In the genomic region with DNA sequence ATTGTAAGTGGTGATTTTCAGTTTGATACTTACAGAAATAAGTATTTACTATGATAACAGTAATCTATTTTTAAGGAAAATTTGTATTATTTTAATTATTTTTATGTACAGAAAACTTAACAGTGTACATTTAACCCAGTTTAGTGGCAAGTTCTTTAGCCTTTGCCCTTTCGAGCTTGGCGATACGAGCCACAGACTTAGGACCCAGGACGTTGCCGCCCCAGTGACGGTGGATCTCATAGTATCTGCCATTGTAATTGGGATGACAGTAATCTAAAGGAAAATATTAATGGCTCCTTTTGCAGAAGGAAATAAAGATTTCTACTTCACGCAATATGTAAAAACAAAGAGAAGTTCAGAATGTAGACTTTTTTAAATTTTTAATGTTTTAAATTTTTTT, we compare ENCODE assay signal across 26 cellular contexts. TPM values are rescaled to one million over a fixed set of nuclear protein-coding genes. Genes with fewer than 3 reads are reported as not detected.
DNase-seq lines count a peak whose midpoint lies in the region; ATAC-seq, FAIRE-seq and TF ChIP-seq lines count a peak whose summit lies in the region.
"Had no signal": no experiment of that assay in that cellular context is flagged by ENCODE, and none has a peak within 500 bp of the region (broad histone marks: within the 10 kb centered on the region; RNA-seq: fewer than 3 reads in every experiment).

No MANE protein-coding gene starts in this region.

- no peaks in the 10 kb centered on the region for H3K9me3 Mint-ChIP-seq in activated naive CD4-positive, alpha-beta T cell treated with anti-CD3 and anti-CD28 coated beads, Interleukin-2, amount 50 U/mL, for 24 hours
- H3K9me3 Mint-ChIP-seq in naive thymus-derived CD4-positive, alpha-beta T cell = no peaks in the 10 kb centered on the region
- H3K9me3 Mint-ChIP-seq: CD8-positive, alpha-beta memory T cell had no signal

- BruUV-seq in HepG2 (replicated peaks; lab: Mats Ljungman, UMichigan) = no TSS peak

- no peak for FAIRE-seq in HepG2 (lab: Jason Lieb, UNC)
- FAIRE-seq: A549, GM12878, GM12892, GM18507, GM19239 had no signal

- no peaks in the 10 kb centered on the region for H4K20me1 ChIP-seq in HepG2 (ENCODE audit: insufficient read depth, low read length)
- H4K20me1 ChIP-seq: BLaER1 treated with 17β-estradiol and CSF1 and Interleukin-3, amounts not matched to agents 10 nM and 100 nM had no signal

- TF ChIP-seq POLR2A in HepG2 (IDR thresholded peaks at IDR 0.05; ENCODE audit: insufficient read depth in 1 of 2, low read depth in 2 of 2, low read length in 2 of 2) (no peak), right lobe of liver (IDR thresholded peaks at IDR 0.05) (no peak)

- H3K27me3 Mint-ChIP-seq in activated naive CD4-positive, alpha-beta T cell treated with anti-CD3 and anti-CD28 coated beads, Interleukin-2, amount 50 U/mL, for 24 hours = no peaks in the 10 kb centered on the region
- H3K27me3 Mint-ChIP-seq in naive thymus-derived CD4-positive, alpha-beta T cell = peaks cover 0 to 3% (median 0%) of the 10 kb centered on the region in 5 donors
- H3K27me3 Mint-ChIP-seq: B cell; CD4-positive, alpha-beta T cell; CD8-positive, alpha-beta memory T cell had no signal

- TF ChIP-seq EP300 in HepG2 (IDR thresholded peaks at IDR 0.05; ENCODE audit: low read depth in 2 of 2, low read length in 2 of 2) (no peak), HepG2 (CRISPR knock-in tag; IDR thresholded peaks at IDR 0.05; ENCODE audit: borderline replicate concordance) (no peak)

- peaks cover 33% of the 10 kb centered on the region for H3K4me1 Mint-ChIP-seq in activated naive CD4-positive, alpha-beta T cell treated with anti-CD3 and anti-CD28 coated beads, Interleukin-2, amount 50 U/mL, for 24 hours
- peaks cover 5 to 46% (median 36%) of the 10 kb centered on the region in 7 donors for H3K4me1 Mint-ChIP-seq in naive thymus-derived CD4-positive, alpha-beta T cell

- no peak overlapping the region for H2AFZ ChIP-seq in HepG2 (ENCODE audit: low read length)

- H3K9ac ChIP-seq in HepG2 (ENCODE audit: insufficient read depth, low read depth, low read length) = no peak overlapping the region
- H3K9ac ChIP-seq: BLaER1 treated with 17β-estradiol and CSF1 and Interleukin-3, amounts not matched to agents 10 nM and 100 nM had no signal

- peak overlapping the region; percentile 72 for H3K27ac Mint-ChIP-seq in activated naive CD4-positive, alpha-beta T cell treated with anti-CD3 and anti-CD28 coated beads, Interleukin-2, amount 50 U/mL, for 24 hours
- H3K27ac Mint-ChIP-seq in naive thymus-derived CD4-positive, alpha-beta T cell = peak overlapping the region in 5 of 9 donors; percentile 57 to 96 (median 66)
- H3K27ac Mint-ChIP-seq: B cell; CD8-positive, alpha-beta memory T cell had no signal

- H3K27me3 ChIP-seq in HepG2 (ENCODE audit: control insufficient read depth in 1 of 2, insufficient read depth in 2 of 2, low read length in 2 of 2) (no peaks in the 10 kb centered on the region; a peak in 1 of 5 replicates), right lobe of liver (no peaks in the 10 kb centered on the region)
- H3K27me3 ChIP-seq in naive thymus-derived CD4-positive, alpha-beta T cell (ENCODE audit: control insufficient read depth in 2 of 2, insufficient read depth in 2 of 2, low read length in 2 of 2) = no peaks in the 10 kb centered on the region

- H3K4me1 ChIP-seq in HepG2 (ENCODE audit: insufficient read depth, low read length) (peaks cover 22% of the 10 kb centered on the region), right lobe of liver (no peaks in the 10 kb centered on the region)
- H3K4me1 ChIP-seq in naive thymus-derived CD4-positive, alpha-beta T cell (ENCODE audit: control insufficient read depth in 2 of 2, insufficient read depth in 2 of 2, low read length in 2 of 2) = peaks cover 19 to 36% of the 10 kb centered on the region in 2 donors
- H3K4me1 ChIP-seq: A549 had no signal

- TF ChIP-seq CTCF in HepG2 (CRISPR knock-in tag; IDR thresholded peaks at IDR 0.05) = no peak
- no peak for TF ChIP-seq CTCF in right lobe of liver (IDR thresholded peaks at IDR 0.05)

- H3K79me2 ChIP-seq in HepG2 (ENCODE audit: insufficient read depth, low read length) = no peaks in the 10 kb centered on the region

- H3K27ac ChIP-seq in HepG2 (ENCODE audit: extremely low read length, insufficient read depth, low read length) = no peak overlapping the region
- H3K27ac ChIP-seq in right lobe of liver = no peak overlapping the region
- no peak overlapping the region for H3K27ac ChIP-seq in naive thymus-derived CD4-positive, alpha-beta T cell (ENCODE audit: low read depth, low read length)
- H3K27ac ChIP-seq: 22Rv1; A549; BLaER1 treated with 17β-estradiol and CSF1 and Interleukin-3, amounts not matched to agents 10 nM and 100 nM; C4-2B had no signal

- no peaks in the 10 kb centered on the region for H3K36me3 ChIP-seq in HepG2 (replicated peaks in 1 of 2; ENCODE audit: control insufficient read depth in 1 of 2, insufficient read depth in 2 of 2, low read length in 2 of 2)
- H3K36me3 ChIP-seq in right lobe of liver = no peaks in the 10 kb centered on the region
- H3K36me3 ChIP-seq in naive thymus-derived CD4-positive, alpha-beta T cell (ENCODE audit: control insufficient read depth in 2 of 3, insufficient read depth in 3 of 3, low read length in 3 of 3) = no peaks in the 10 kb centered on the region

- no peaks in the 10 kb centered on the region for H3K9me3 ChIP-seq in HepG2 (ENCODE audit: low read length)
- no peaks in the 10 kb centered on the region for H3K9me3 ChIP-seq in right lobe of liver
- no peaks in the 10 kb centered on the region for H3K9me3 ChIP-seq in naive thymus-derived CD4-positive, alpha-beta T cell (ENCODE audit: control insufficient read depth in 2 of 3, low read length in 3 of 3)
- H3K9me3 ChIP-seq: A549; BLaER1 treated with 17β-estradiol and CSF1 and Interleukin-3, amounts not matched to agents 10 nM and 100 nM had no signal

- intact Hi-C loops in HepG2 (cut with micrococcal nuclease; ENCODE audit: unreplicated experiment) = no loop called here
- intact Hi-C loops in right lobe of liver (cut with DNase I) = no loop called here
- intact Hi-C loops in naive thymus-derived CD4-positive, alpha-beta T cell (cut with micrococcal nuclease) = no loop called here

- CTCF ChIA-PET in HepG2 (lab: Yijun Ruan, JAX; ENCODE audit: low intra/inter-chr PET ratio, low total read pairs) = no interaction called here
- CTCF ChIA-PET in naive thymus-derived CD4-positive, alpha-beta T cell (lab: Charles Lee) = no interaction called here

- no peak for DNase-seq in activated naive CD4-positive, alpha-beta T cell treated with anti-CD3 and anti-CD28 coated beads, Interleukin-2, amount 50 U/mL, for 16 hours
- DNase-seq in HepG2 (ENCODE audit: low spot score) (no peak), right lobe of liver (no peak)
- no peak for DNase-seq in naive thymus-derived CD4-positive, alpha-beta T cell
- DNase-seq: AML-193; CD4-positive, alpha-beta T cell; CD8-positive, alpha-beta memory T cell; COR-L47; DMS 273 treated with DMSO at 0.1 percent for 48 hours; DMS153; DMS53; DMS79; DND-41; EL; GDM1 had no signal

- in situ Hi-C loops in HepG2 (cut with HindIII; ENCODE audit: extremely low pct_ligation_motif_present, low pct_unique_long_range_greater_than_20kb) = loop anchor here (10.0 kb wide), 1 partner anchor 55 kb away; no protein-coding TSS in a partner anchor

- ATAC-seq in HepG2 = no peak
- ATAC-seq in right lobe of liver = no peak
- ATAC-seq in naive thymus-derived CD4-positive, alpha-beta T cell = no peak
- no peak for ATAC-seq in HG02973 (IDR thresholded peaks at IDR 0.05; ENCODE audit: unreplicated experiment)
- ATAC-seq: A549, GM12878 had no signal

- no peak overlapping the region for H3K4me3 Mint-ChIP-seq in activated naive CD4-positive, alpha-beta T cell treated with anti-CD3 and anti-CD28 coated beads, Interleukin-2, amount 50 U/mL, for 24 hours
- H3K4me3 Mint-ChIP-seq in naive thymus-derived CD4-positive, alpha-beta T cell = no peak overlapping the region
- H3K4me3 Mint-ChIP-seq: B cell; CD4-positive, alpha-beta T cell; CD8-positive, alpha-beta memory T cell had no signal

- H3K4me2 ChIP-seq in HepG2 (ENCODE audit: low read depth, low read length) = no peak overlapping the region
- H3K4me2 ChIP-seq: A549; BLaER1 treated with 17β-estradiol and CSF1 and Interleukin-3, amounts not matched to agents 10 nM and 100 nM had no signal

- 96% methylated on average over 7 of the region's 7 CpGs for WGBS in HepG2 (ENCODE audit: low lambda C conversion rate)
- WGBS in right lobe of liver (ENCODE audit: insufficient coverage, low coverage, low lambda C conversion rate, missing lambda C conversion rate) = 91% methylated on average over 7 of the region's 7 CpGs

- POLR2A ChIA-PET in HepG2 (lab: Yijun Ruan, JAX) = no interaction called here
- POLR2A ChIA-PET in naive thymus-derived CD4-positive, alpha-beta T cell (lab: Charles Lee) = interaction anchor here (0.8 to 2.2 kb wide), 3 partner anchors 10 to 42 kb away, joined by 4 to 8 read pairs (median 5); no protein-coding TSS in a partner anchor

- no peaks in the 10 kb centered on the region for H3K36me3 Mint-ChIP-seq in activated naive CD4-positive, alpha-beta T cell treated with anti-CD3 and anti-CD28 coated beads, Interleukin-2, amount 50 U/mL, for 24 hours
- H3K36me3 Mint-ChIP-seq in naive thymus-derived CD4-positive, alpha-beta T cell = peaks cover 0 to 6% (median 0%) of the 10 kb centered on the region in 5 donors

- no peak for TF ChIP-seq RAD21 in HepG2 (CRISPR knock-in tag; IDR thresholded peaks at IDR 0.05)

- H3K4me3 ChIP-seq in HepG2 (replicated peaks in 1 of 3; ENCODE audit: insufficient read depth in 1 of 3, low read depth in 2 of 3, low read length in 3 of 3) (no peak overlapping the region), right lobe of liver (no peak overlapping the region)
- no peak overlapping the region for H3K4me3 ChIP-seq in naive thymus-derived CD4-positive, alpha-beta T cell (ENCODE audit: low read length)
- H3K4me3 ChIP-seq: A549; BLaER1 treated with 17β-estradiol and CSF1 and Interleukin-3, amounts not matched to agents 10 nM and 100 nM; GM12878 had no signal

RNA-seq across cellular contexts. Expression of a gene that starts 5.2 kb away (rescaled TPM):
- total RNA-seq in HepG2 (2016; rRNA removed; fragmentation: Illumina TruSeq; extraction: Trizol) (59.0 and 76.7 TPM in 2 replicates), right lobe of liver (10 to 100 TPM in 5 of 6 experiments, 1 to 10 TPM in 1; 8.2 to 16.8 (median 14.2) TPM)
- 20.7 and 23.8 TPM in 2 replicates for total RNA-seq in HepG2 (2016; cell fraction: cytosol; rRNA removed; fragmentation: Illumina TruSeq; extraction: Trizol; ENCODE audit: low read depth)
- total RNA-seq in HepG2 (2016; cell fraction: insoluble cytoplasmic fraction; rRNA removed; fragmentation: Illumina TruSeq; extraction: Trizol) = 60.0 and 73.9 TPM in 2 replicates
- total RNA-seq in HepG2 (2016; cell fraction: membrane; rRNA removed; fragmentation: Illumina TruSeq; extraction: Trizol) = 44.0 and 46.8 TPM in 2 replicates
- 34.8 and 41.9 TPM in 2 replicates for total RNA-seq in HepG2 (2016; cell fraction: nucleus; rRNA removed; fragmentation: Illumina TruSeq; extraction: Trizol)
- polyA plus RNA-seq in HepG2 (2011; rRNA removed) = 67.5 and 78.9 TPM in 2 replicates
- polyA plus RNA-seq in HepG2 (2011; cell fraction: cytosol; rRNA removed) = 60.0 and 71.4 TPM in 2 replicates
- polyA plus RNA-seq in HepG2 (2011; cell fraction: nucleus; rRNA removed) = 32.2 and 35.4 TPM in 2 replicates
- 42.9 and 53.6 TPM in 2 replicates for polyA plus RNA-seq in HepG2 (2012)
- 9.2 and 11.4 TPM in 2 replicates for polyA plus RNA-seq in HepG2 (2016; cell fraction: cytosol; fragmentation: Illumina TruSeq; extraction: Trizol; ENCODE audit: low read depth)
- 89.8 and 91.4 TPM in 2 replicates for polyA plus RNA-seq in HepG2 (2016; cell fraction: insoluble cytoplasmic fraction; fragmentation: Illumina TruSeq; extraction: Trizol; ENCODE audit: low read depth)
- 27.9 and 34.0 TPM in 2 replicates for polyA plus RNA-seq in HepG2 (2016; cell fraction: membrane; fragmentation: Illumina TruSeq; extraction: Trizol; ENCODE audit: low read depth)
- polyA plus RNA-seq in HepG2 (2016; cell fraction: nucleus; fragmentation: Illumina TruSeq; extraction: Trizol; ENCODE audit: insufficient read depth, low read depth) = 73.8 and 74.1 TPM in 2 replicates
- polyA minus RNA-seq in HepG2 (2011; rRNA and poly(A)+ RNA removed; ENCODE audit: low replicate concordance) = 12.4 and 45.2 TPM in 2 replicates
- polyA minus RNA-seq in HepG2 (2011; cell fraction: cytosol; rRNA and poly(A)+ RNA removed) = 55.0 and 56.7 TPM in 2 replicates
- polyA minus RNA-seq in HepG2 (2011; cell fraction: nucleus; rRNA and poly(A)+ RNA removed) = 52.0 and 54.7 TPM in 2 replicates
- total RNA-seq in naive thymus-derived CD4-positive, alpha-beta T cell = 10 to 100 TPM; 28.7 to 91.9 (median 65.6) TPM
- polyA plus RNA-seq in naive thymus-derived CD4-positive, alpha-beta T cell = 100 to 1,000 TPM in 1 of 2 donors, 10 to 100 TPM in 1; 66.0 to 115 TPM
